ENCODE assay signal across 9 cellular contexts in genomic region chr12:53575502-53576264, GRCh38. TPM values are rescaled to one million over a fixed set of nuclear protein-coding genes. Genes with fewer than 3 reads are reported as not detected.
A peak's percentile ranks its signal among the peaks of the same experiment; 100 is the strongest.
DNase-seq lines count a peak whose midpoint lies in the region; ATAC-seq and TF ChIP-seq lines count a peak whose summit lies in the region.
"Had no signal": no experiment of that assay in that cellular context is flagged by ENCODE, and none has a peak within 500 bp of the region (broad histone marks: within the 10 kb centered on the region; RNA-seq: fewer than 3 reads in every experiment).

No MANE protein-coding gene starts in this region.

- peaks cover 26% of the 10 kb centered on the region for H3K79me1 ChIP-seq in mesenchymal stem cell (replicated peaks; ENCODE audit: low read length, poor library complexity, severe bottlenecking)

- no peak overlapping the region for H2BK15ac ChIP-seq in mesenchymal stem cell (ENCODE audit: low read depth, poor library complexity, severe bottlenecking)

- no peaks in the 10 kb centered on the region for H3K27me3 Mint-ChIP-seq in progenitor cell of endocrine pancreas

- no peaks in the 10 kb centered on the region for H3K4me1 Mint-ChIP-seq in progenitor cell of endocrine pancreas (ENCODE audit: low read depth)

- H2BK12ac ChIP-seq in mesenchymal stem cell (ENCODE audit: low read length in 2 of 2), result no peak overlapping the region

- WGBS in mesenchymal stem cell, result 58% methylated on average over 1 of the region's 3 CpGs

- TF ChIP-seq POLR2A in breast epithelium (IDR thresholded peaks at IDR 0.05), result no peak

- H4K91ac ChIP-seq in mesenchymal stem cell (ENCODE audit: low read length), result no peak overlapping the region

- no peak overlapping the region for H3K14ac ChIP-seq in mesenchymal stem cell (ENCODE audit: low read length in 2 of 2)

- H3K4ac ChIP-seq in mesenchymal stem cell (ENCODE audit: low read depth in 1 of 2, low read length in 2 of 2), result no peak overlapping the region

- peaks cover 15% of the 10 kb centered on the region for H3K36me3 Mint-ChIP-seq in progenitor cell of endocrine pancreas (ENCODE audit: insufficient read depth)

- H3K4me1 ChIP-seq in breast epithelium, result no peaks in the 10 kb centered on the region
- no peaks in the 10 kb centered on the region for H3K4me1 ChIP-seq in mesenchymal stem cell (ENCODE audit: control insufficient read depth, insufficient read depth, low read depth, low read length)

- peak; percentile 15 for DNase-seq in Daoy (ENCODE audit: low read depth)
- peak; percentile 91 for DNase-seq in MV-4-11 (lab: John Stamatoyannopoulos, UW)
- DNase-seq in breast epithelium (ENCODE audit: low spot score in 2 of 2), result no peak
- DNase-seq in mesenchymal stem cell, result peak; percentile 88
- DNase-seq in NCI-H774 (lab: John Stamatoyannopoulos, UW), result no peak
- no peak for DNase-seq in progenitor cell of endocrine pancreas (ENCODE audit: low spot score, unreplicated experiment)
- DNase-seq in NCI-H510A (lab: John Stamatoyannopoulos, UW), result no peak
- DNase-seq: GDM1 had no signal

- no peak overlapping the region for H3K4me3 ChIP-seq in breast epithelium
- H3K4me3 ChIP-seq in mesenchymal stem cell (ENCODE audit: insufficient read depth in 1 of 2, low read depth in 1 of 2, low read length in 2 of 2), result peak overlapping the region in 1 of 2 experiments; percentile 26

- H3K9me3 Mint-ChIP-seq in progenitor cell of endocrine pancreas (ENCODE audit: low read depth), result no peaks in the 10 kb centered on the region

- intact Hi-C loops in breast epithelium (cut with DNase I; ENCODE audit: low total_unique reads), result no loop called here

- H2AK5ac ChIP-seq in mesenchymal stem cell (ENCODE audit: low read length, severe bottlenecking), result no peak overlapping the region

- H3K4me2 ChIP-seq in mesenchymal stem cell (ENCODE audit: low read length, poor library complexity, severe bottlenecking), result no peak overlapping the region

- no peak overlapping the region for H2BK5ac ChIP-seq in mesenchymal stem cell (ENCODE audit: low read depth, low read length, poor library complexity, severe bottlenecking)

- no peak overlapping the region for H2AFZ ChIP-seq in mesenchymal stem cell (ENCODE audit: low read depth, low read length)

- no peaks in the 10 kb centered on the region for H3K27me3 ChIP-seq in breast epithelium
- no peaks in the 10 kb centered on the region for H3K27me3 ChIP-seq in mesenchymal stem cell (ENCODE audit: control insufficient read depth in 1 of 2, insufficient read depth in 1 of 2, low read length in 2 of 2)

- no peak overlapping the region for H3K23ac ChIP-seq in mesenchymal stem cell (ENCODE audit: low read length in 2 of 2)

- TF ChIP-seq CTCF in breast epithelium (IDR thresholded peaks at IDR 0.05) (no peak), progenitor cell of endocrine pancreas (IDR thresholded peaks at IDR 0.05; ENCODE audit: unreplicated experiment) (no peak)

- H3K9me3 ChIP-seq in breast epithelium, result no peaks in the 10 kb centered on the region
- H3K9me3 ChIP-seq in mesenchymal stem cell (ENCODE audit: control insufficient read depth, low read length), result no peaks in the 10 kb centered on the region

- no peak overlapping the region for H3K9ac ChIP-seq in mesenchymal stem cell (ENCODE audit: low read length)

- peak overlapping the region; percentile 43 for H4K8ac ChIP-seq in mesenchymal stem cell (ENCODE audit: low read length)

- H3K4me3 Mint-ChIP-seq in progenitor cell of endocrine pancreas (ENCODE audit: low read depth), result no peak overlapping the region

- no peak overlapping the region for H3K27ac Mint-ChIP-seq in progenitor cell of endocrine pancreas

- H3K27ac ChIP-seq in breast epithelium (peak overlapping the region; percentile 19 to 32), mesenchymal stem cell (ENCODE audit: low read length, poor library complexity, severe bottlenecking) (no peak overlapping the region)

- no peaks in the 10 kb centered on the region for H3K36me3 ChIP-seq in breast epithelium
- peaks cover 8 to 13% of the 10 kb centered on the region in 2 experiments for H3K36me3 ChIP-seq in mesenchymal stem cell (ENCODE audit: control insufficient read depth in 1 of 2, insufficient read depth in 2 of 2, low read depth in 1 of 2, low read length in 2 of 2)

- ATAC-seq in HG02759 (IDR thresholded peaks at IDR 0.05; ENCODE audit: unreplicated experiment), result no peak

- H3K18ac ChIP-seq in mesenchymal stem cell (ENCODE audit: low read depth in 1 of 2, low read length in 2 of 2), result no peak overlapping the region

- H2BK120ac ChIP-seq in mesenchymal stem cell (ENCODE audit: low read depth, low read length), result no peak overlapping the region

RNA-seq across cellular contexts. Expression of gene ATF7, which starts 50.5 kb away (rescaled TPM):
- total RNA-seq in Daoy (2014; rRNA removed; shearing (Covaris generic)), result 4.1 and 7.7 TPM in 2 replicates
- 10 to 100 TPM; 31.4 to 34.1 (median 33.4) TPM for total RNA-seq in breast epithelium
- 24.9 TPM for polyA plus RNA-seq in mesenchymal stem cell (2013, experiment 1 of 2)
- 24.6 TPM for polyA plus RNA-seq in mesenchymal stem cell (2013, experiment 2 of 2)
- total RNA-seq in progenitor cell of endocrine pancreas, result 47.5 and 51.7 TPM in 2 replicates

Comparison
In these comparisons a context has a peak if more than half of its experiments do, and no peak if none do; other contexts are left out.
1. DNase-seq: peak in Daoy (single experiment), MV-4-11 (single experiment) and mesenchymal stem cell (single experiment); none in breast epithelium (0 of 2), NCI-H774 (single experiment), progenitor cell of endocrine pancreas (single experiment) and NCI-H510A (single experiment).